ENCODE assay signal across 18 cellular contexts in the genomic region with DNA sequence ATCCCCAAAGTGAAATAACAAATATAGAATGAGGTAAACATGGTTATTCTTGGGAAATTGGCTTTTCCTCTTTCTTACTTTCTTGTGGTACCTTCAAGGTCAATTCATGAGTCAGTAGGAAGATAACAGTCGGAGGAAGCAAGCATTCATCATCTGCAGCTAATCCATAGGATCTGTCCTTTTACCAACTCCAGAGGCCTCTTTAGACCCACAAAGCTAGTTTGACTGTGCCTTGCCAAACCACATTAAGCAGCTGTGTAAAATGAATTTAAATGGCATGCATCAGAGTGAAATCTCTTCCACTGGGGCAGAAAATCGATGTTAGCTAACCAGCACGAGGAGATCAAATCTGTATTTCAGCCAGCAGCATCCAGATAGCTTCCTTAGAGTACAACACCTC.
DNase-seq lines count a peak whose midpoint lies in the region; ATAC-seq, FAIRE-seq and TF ChIP-seq lines count a peak whose summit lies in the region.
"Had no signal": no experiment of that assay in that cellular context is flagged by ENCODE, and none has a peak within 500 bp of the region (broad histone marks: within the 10 kb centered on the region; RNA-seq: fewer than 3 reads in every experiment).

No MANE protein-coding gene starts in this region.

- BruUV-seq in A673 (replicated peaks; lab: Mats Ljungman, UMichigan): no TSS peak

- intact Hi-C loops in A673 (cut with micrococcal nuclease; ENCODE audit: unreplicated experiment) (loop anchor here (10.0 kb wide), 1 partner anchor 367 kb away; no protein-coding TSS in a partner anchor), adrenal gland (cut with DNase I) (no loop called here), colonic mucosa (cut with DNase I) (no loop called here)

- H3K4me1 ChIP-seq in A673 (ENCODE audit: insufficient read depth, low read length, poor library complexity, severe bottlenecking) (peaks cover 34% of the 10 kb centered on the region), adrenal gland (replicated peaks in 1 of 2) (peaks cover 16 to 36% of the 10 kb centered on the region in 2 donors), colonic mucosa (no peaks in the 10 kb centered on the region)

- TF ChIP-seq POLR2A in adrenal gland (IDR thresholded peaks at IDR 0.05): no peak

- DNase-seq in A673 (ENCODE audit: low spot score) (peak; percentile 28), HT1080 (ENCODE audit: low read depth) (peak; percentile 88), adrenal gland (no peak), fibroblast of villous mesenchyme (ENCODE audit: low read depth) (peak; percentile 93), NCI-H1417 (lab: John Stamatoyannopoulos, UW) (no peak), GM19239 (ENCODE audit: insufficient read length, low spot score) (no peak), colonic mucosa (no peak)
- DNase-seq: activated CD8-positive, alpha-beta memory T cell treated with anti-CD3 and anti-CD28 coated beads, Interleukin-2, amount 50 U/mL, for 4 hours; amygdala; DMS53; effector CD4-positive, alpha-beta T cell; lower lobe of right lung; NCI-H1092 treated with DMSO at 0.1 percent for 48 hours; NCI-H748 treated with DMSO at 0.1 percent for 48 hours; Right ventricle myocardium superior; WERI-Rb-1 had no signal

- H3K4me3 ChIP-seq in A673 (ENCODE audit: low read depth, low read length, poor library complexity, severe bottlenecking) (no peak overlapping the region), adrenal gland (no peak overlapping the region), fibroblast of villous mesenchyme (ENCODE audit: low read depth, low read length) (no peak overlapping the region), colonic mucosa (no peak overlapping the region)
- H3K4me3 ChIP-seq: lower lobe of right lung had no signal

- no peaks in the 10 kb centered on the region for H3K27me3 ChIP-seq in A673 (replicated peaks; ENCODE audit: insufficient read depth, low read depth, low read length, poor library complexity)
- H3K27me3 ChIP-seq in adrenal gland: no peaks in the 10 kb centered on the region
- H3K27me3 ChIP-seq in colonic mucosa: no peaks in the 10 kb centered on the region

- H3K36me3 ChIP-seq in A673 (ENCODE audit: insufficient read depth, low read length, poor library complexity, severe bottlenecking) (no peaks in the 10 kb centered on the region), adrenal gland (replicated peaks in 1 of 2) (peaks cover 0 to 6% of the 10 kb centered on the region in 2 donors), colonic mucosa (peaks cover 4% of the 10 kb centered on the region)

- no peaks in the 10 kb centered on the region for H3K9me3 ChIP-seq in A673 (ENCODE audit: low read depth, low read length, poor library complexity, severe bottlenecking)
- no peaks in the 10 kb centered on the region for H3K9me3 ChIP-seq in adrenal gland (replicated peaks in 1 of 3)
- H3K9me3 ChIP-seq in colonic mucosa: no peaks in the 10 kb centered on the region
- H3K9me3 ChIP-seq: lower lobe of right lung had no signal

- WGBS in adrenal gland, 4 donors: 37 to 43% (median 42%) methylated on average over 3 of the region's 3 CpGs

- TF ChIP-seq CTCF in A673 (conservative IDR thresholded peaks at IDR 0.05; ENCODE audit: low read depth, low read length) (no peak), adrenal gland (IDR thresholded peaks at IDR 0.05) (no peak), fibroblast of villous mesenchyme (IDR thresholded peaks at IDR 0.05; ENCODE audit: insufficient read depth, low read depth, low read length) (no peak), colonic mucosa (IDR thresholded peaks at IDR 0.05) (no peak)

- FAIRE-seq in GM19239 (lab: Jason Lieb, UNC): no peak
- FAIRE-seq: GM12892 had no signal

- no peak overlapping the region for H3K9ac ChIP-seq in colonic mucosa (ENCODE audit: low read depth in 2 of 2, low read length in 2 of 2)

- no peak for ATAC-seq in GM19463 (IDR thresholded peaks at IDR 0.05; ENCODE audit: unreplicated experiment)
- ATAC-seq: lower lobe of right lung had no signal

- POLR2A ChIA-PET in A673 (lab: Charles Lee; ENCODE audit: low non-redundant PET): no interaction called here

- CTCF ChIA-PET in A673 (lab: Charles Lee): no interaction called here

- H3K27ac ChIP-seq in A673 (ENCODE audit: low read depth, low read length, poor library complexity, severe bottlenecking) (peak overlapping the region; percentile 0), adrenal gland (peak overlapping the region in 3 of 5 donors; percentile 21 to 53 (median 46)), colonic mucosa (no peak overlapping the region)
- H3K27ac ChIP-seq: lower lobe of right lung, WERI-Rb-1 had no signal

Comparison
In these comparisons a context has a peak if more than half of its experiments do, and no peak if none do; other contexts are left out.
1. DNase-seq: peak in A673 (single experiment), HT1080 (single experiment) and fibroblast of villous mesenchyme (single experiment); none in adrenal gland (0 of 7), NCI-H1417 (0 of 3), GM19239 (single experiment) and colonic mucosa (single experiment).